In genomic region chr5:40475546-40475945, GRCh38 we compare ENCODE assay signal across 18 cellular contexts.
DNase-seq lines count a peak whose midpoint lies in the region; ATAC-seq and TF ChIP-seq lines count a peak whose summit lies in the region.
"Had no signal": no experiment of that assay in that cellular context is flagged by ENCODE, and none has a peak within 500 bp of the region (broad histone marks: within the 10 kb centered on the region; RNA-seq: fewer than 3 reads in every experiment).

No MANE protein-coding gene starts in this region.

- no peaks in the 10 kb centered on the region for H3K9me3 ChIP-seq in osteoblast (ENCODE audit: low read depth, low read length)
- H3K9me3 ChIP-seq: SK-N-SH had no signal

- H3K27me3 ChIP-seq in osteoblast (ENCODE audit: insufficient read depth, low read length), result no peaks in the 10 kb centered on the region

- CTCF ChIA-PET in GM10248 (lab: Yijun Ruan, JAX), result interaction anchor here (1.2 to 1.4 kb wide), 2 partner anchors 11 to 83 kb away, joined by 3 to 7 read pairs; no protein-coding TSS in a partner anchor

- H2AFZ ChIP-seq in osteoblast (ENCODE audit: low read length), result no peak overlapping the region

- DNase-seq in EH (ENCODE audit: low read depth), result peak; percentile 49
- peak; percentile 46 for DNase-seq in LHCN-M2 (ENCODE audit: low read depth)
- DNase-seq in epithelial cell of esophagus (ENCODE audit: low read depth), result peak; percentile 31
- no peak for DNase-seq in osteoblast (ENCODE audit: insufficient read length, low spot score, missing footprints)
- no peak for DNase-seq in activated CD8-positive, alpha-beta memory T cell treated with anti-CD3 and anti-CD28 coated beads for 24 hours
- no peak for DNase-seq in GM10248 (ENCODE audit: extremely low spot score)
- DNase-seq: DMS 273 treated with DMSO at 0.1 percent for 48 hours, Karpas-422, MV-4-11, NCI-H1694 treated with DMSO at 0.1 percent for 48 hours, NCI-H2227 treated with DMSO at 0.1 percent for 48 hours, NCI-H510A treated with DMSO at 0.1 percent for 48 hours, NCI-H82, OCI-M1, SHP77, SK-N-SH had no signal

- H3K27ac ChIP-seq in osteoblast (ENCODE audit: low read depth, low read length), result peak overlapping the region; percentile 4
- H3K27ac ChIP-seq: HL-60 had no signal

- no peak overlapping the region for H3K4me3 ChIP-seq in epithelial cell of esophagus (ENCODE audit: low read length)
- no peak overlapping the region for H3K4me3 ChIP-seq in osteoblast (ENCODE audit: insufficient read depth, low read length)

- TF ChIP-seq CTCF in epithelial cell of esophagus (IDR thresholded peaks at IDR 0.05; ENCODE audit: insufficient read depth, low read depth, low read length, missing control alignments) (no peak), osteoblast (IDR thresholded peaks at IDR 0.05; ENCODE audit: extremely low read depth, low read depth, low read length) (no peak), GM10248 (IDR thresholded peaks at IDR 0.05; ENCODE audit: control extremely low read depth, extremely low read depth, low read depth, missing control alignments) (no peak)

- no peaks in the 10 kb centered on the region for H3K36me3 ChIP-seq in osteoblast (ENCODE audit: insufficient read depth, low read length)

- no peak overlapping the region for H3K4me2 ChIP-seq in osteoblast (ENCODE audit: insufficient read depth, low read length)
- H3K4me2 ChIP-seq: SK-N-SH had no signal

- H3K4me1 ChIP-seq in osteoblast (ENCODE audit: insufficient read depth, low read length), result peaks cover 40% of the 10 kb centered on the region

- POLR2A ChIA-PET in GM10248 (lab: Yijun Ruan, JAX), result no interaction called here

- H4K20me1 ChIP-seq in osteoblast (ENCODE audit: insufficient read depth, low read length), result no peaks in the 10 kb centered on the region

- no peak for ATAC-seq in HG03196 (IDR thresholded peaks at IDR 0.05; ENCODE audit: unreplicated experiment)

- H3K79me2 ChIP-seq in osteoblast (ENCODE audit: insufficient read depth, low read length), result no peaks in the 10 kb centered on the region

Comparison
In these comparisons a context has a peak if more than half of its experiments do, and no peak if none do; other contexts are left out.
1. DNase-seq: peak in EH (single experiment), LHCN-M2 (single experiment) and epithelial cell of esophagus (single experiment); none in osteoblast (single experiment), activated CD8-positive, alpha-beta memory T cell treated with anti-CD3 and anti-CD28 coated beads for 24 hours (single experiment) and GM10248 (single experiment).